Comparison of ENCODE assay signal across 8 cellular contexts in genomic region chr15:82472269-82472982, GRCh38. TPM values are rescaled to one million over a fixed set of nuclear protein-coding genes. Genes with fewer than 3 reads are reported as not detected.
DNase-seq lines count a peak whose midpoint lies in the region; ATAC-seq, FAIRE-seq and TF ChIP-seq lines count a peak whose summit lies in the region.
"Not testable (repeated sequence)": the region's sequence is repeated elsewhere in the genome, so short reads cannot be mapped to it uniquely, and the experiment has no call there.

No MANE protein-coding gene starts in this region.

- 75% methylated on average over 20 of the region's 32 CpGs for WGBS in K562 (ENCODE audit: insufficient coverage, low coverage, missing lambda C conversion rate)

- BruUV-seq in K562 (replicated peaks; lab: Mats Ljungman, UMichigan) = not testable (repeated sequence)

- CTCF ChIA-PET in K562 (lab: Yijun Ruan, JAX; ENCODE audit: low intra/inter-chr PET ratio) = not testable (repeated sequence)

- H3K79me2 ChIP-seq in K562 (ENCODE audit: control insufficient read depth, insufficient read depth, low read length) = not testable (repeated sequence)

- H3K27me3 Mint-ChIP-seq in stimulated activated naive CD8-positive, alpha-beta T cell treated with anti-CD3 and anti-CD28 coated beads, Interleukin-15, amount 100 ng/mL, for 72 hours = not testable (repeated sequence)

- H3K27me3 ChIP-seq in BE2C; K562 (ENCODE audit: control insufficient read depth in 2 of 2, insufficient read depth in 2 of 2, low read length in 2 of 2): not testable (repeated sequence)

- in situ Hi-C loops in GM13976 (cut with MboI; ENCODE audit: low sequenced_read_pairs, unreplicated experiment) = not testable (repeated sequence)
- in situ Hi-C loops in K562 (cut with MboI) = loop anchor here (5.0 to 10.0 kb wide), 2 partner anchors 1730 to 2002 kb away; no protein-coding TSS in a partner anchor

- TF ChIP-seq CTCF in BE2C (IDR thresholded peaks at IDR 0.05; ENCODE audit: low read depth, low read length); GM13976 (IDR thresholded peaks at IDR 0.05; ENCODE audit: borderline replicate concordance, control extremely low read depth, extremely low read depth, insufficient read depth, missing control alignments); NB4 (IDR thresholded peaks at IDR 0.05; ENCODE audit: low read depth, low read length); K562 (IDR thresholded peaks at IDR 0.05 in 2 of 3, conservative IDR thresholded peaks at IDR 0.05 in 1 of 3; ENCODE audit: insufficient read depth in 2 of 3, low read depth in 1 of 3, low read length in 3 of 3); omental fat pad (IDR thresholded peaks at IDR 0.05): not testable (repeated sequence)

- not testable (repeated sequence) for H3K4me1 Mint-ChIP-seq in stimulated activated naive CD8-positive, alpha-beta T cell treated with anti-CD3 and anti-CD28 coated beads, Interleukin-15, amount 100 ng/mL, for 72 hours

- H3K36me3 ChIP-seq in BE2C; K562 (ENCODE audit: control insufficient read depth, insufficient read depth, low read length): not testable (repeated sequence)

- H4K20me1 ChIP-seq in K562 (replicated peaks; ENCODE audit: control insufficient read depth, insufficient read depth, low read length) = not testable (repeated sequence)

- not testable (repeated sequence) for H3K4me3 ChIP-seq in BE2C (ENCODE audit: low read depth, low read length); NB4 (ENCODE audit: low read depth, low read length); K562

- intact Hi-C loops in K562 (cut with micrococcal nuclease); Right ventricle myocardium superior (cut with DNase I); left colon (cut with DNase I, micrococcal nuclease): not testable (repeated sequence)

- POLR2A ChIA-PET in K562 (lab: Yijun Ruan, JAX) = interaction anchor here (0.5 to 0.7 kb wide), 2 partner anchors 67 to 458 kb away, joined by 3 read pairs; no protein-coding TSS in a partner anchor

- H3K9me3 Mint-ChIP-seq in stimulated activated naive CD8-positive, alpha-beta T cell treated with anti-CD3 and anti-CD28 coated beads, Interleukin-15, amount 100 ng/mL, for 72 hours = not testable (repeated sequence)

- not testable (repeated sequence) for FAIRE-seq in K562 (lab: Jason Lieb, UNC)

- not testable (repeated sequence) for H3K27ac Mint-ChIP-seq in stimulated activated naive CD8-positive, alpha-beta T cell treated with anti-CD3 and anti-CD28 coated beads, Interleukin-15, amount 100 ng/mL, for 72 hours

- H3K4me1 ChIP-seq in BE2C = not testable (repeated sequence)
- H3K4me1 ChIP-seq in K562 (replicated peaks in 1 of 2; ENCODE audit: control insufficient read depth in 2 of 2, insufficient read depth in 2 of 2, low read length in 2 of 2) = peaks cover 0 to 14% of the 10 kb centered on the region in 2 experiments; a peak in 2 of 5 replicates

- not testable (repeated sequence) for TF ChIP-seq POLR2A in NB4 (IDR thresholded peaks at IDR 0.05; ENCODE audit: extremely low read depth, insufficient read length)
- peak; percentile 56 for TF ChIP-seq POLR2A in K562 (conservative IDR thresholded peaks at IDR 0.05)

- not testable (repeated sequence) for H3K4me3 Mint-ChIP-seq in stimulated activated naive CD8-positive, alpha-beta T cell treated with anti-CD3 and anti-CD28 coated beads, Interleukin-15, amount 100 ng/mL, for 72 hours

- not testable (repeated sequence) for H3K27ac ChIP-seq in K562 (ENCODE audit: extremely low read depth, low read depth, low read length)

- TF ChIP-seq RAD21 in K562 (CRISPR knock-in tag; conservative IDR thresholded peaks at IDR 0.05 in 1 of 2, IDR thresholded peaks at IDR 0.05 in 1 of 2) = not testable (repeated sequence)

- H3K9me1 ChIP-seq in K562 (ENCODE audit: control insufficient read depth, insufficient read depth, low read length) = not testable (repeated sequence)

- not testable (repeated sequence) for H3K9ac ChIP-seq in K562 (ENCODE audit: insufficient read depth in 1 of 2, low read depth in 2 of 2, low read length in 2 of 2)

- not testable (repeated sequence) for TF ChIP-seq EP300 in K562 (IDR thresholded peaks at IDR 0.05; ENCODE audit: low read length)

- H3K9me3 ChIP-seq in BE2C; K562 (replicated peaks; ENCODE audit: control insufficient read depth, insufficient read depth, low read depth, low read length): not testable (repeated sequence)

- peak; percentile 19 for DNase-seq in BE2C
- peak; percentile 6 for DNase-seq in GM13976 (ENCODE audit: low spot score)
- DNase-seq in NB4 (ENCODE audit: low read depth) = peak; percentile 5
- DNase-seq in K562 (ENCODE audit: extremely low read depth in 1 of 4, low spot score in 3 of 4) = peak; percentile 38 to 58 (median 54)
- peak; percentile 30 for DNase-seq in Right ventricle myocardium superior
- peak in 1 of 2 donors; percentile 20 for DNase-seq in left colon
- DNase-seq in omental fat pad (ENCODE audit: low spot score); stimulated activated naive CD8-positive, alpha-beta T cell treated with anti-CD3 and anti-CD28 coated beads, Interleukin-15, amount 100 ng/mL, for 72 hours: not testable (repeated sequence)

- ATAC-seq in K562 (peak; percentile 86), left colon (peak; percentile 46), omental fat pad (ENCODE audit: low FRiP score) (peak; percentile 57)
- ATAC-seq in Right ventricle myocardium superior (ENCODE audit: poor library complexity) = not testable (repeated sequence)
- peak; percentile 55 for ATAC-seq in stimulated activated naive CD8-positive, alpha-beta T cell treated with anti-CD3 and anti-CD28 coated beads, Interleukin-15, amount 100 ng/mL, for 72 hours

- not testable (repeated sequence) for H2AFZ ChIP-seq in K562 (ENCODE audit: low read depth, low read length)

- not testable (repeated sequence) for H3K4me2 ChIP-seq in K562 (ENCODE audit: insufficient read depth, low read length)

TF ChIP-seq in K562, 482 proteins besides CTCF, POLR2A, EP300 and RAD21:
- TF ChIP-seq RBFOX2 (IDR thresholded peaks at IDR 0.05; ENCODE audit: low read depth, low read length) (0 out of 2 replicates have a peak, but pooled peaks have one; percentile 40), PCBP1 (IDR thresholded peaks at IDR 0.05; ENCODE audit: low read depth, low read length, poor library complexity, severe bottlenecking) (peak; percentile 65), ZNF740 (tag; IDR thresholded peaks at IDR 0.05) (peak in 1 of 2 experiments; percentile 79; a peak in 2 of 4 replicates), POLR2G (IDR thresholded peaks at IDR 0.05; ENCODE audit: low read depth, low read length) (peak; percentile 76), SUPT5H (IDR thresholded peaks at IDR 0.05) (0 out of 2 replicates have a peak, but pooled peaks have one; percentile 50), RBM22 (IDR thresholded peaks at IDR 0.05; ENCODE audit: low read depth, low read length, poor library complexity, severe bottlenecking) (peak; percentile 94)
- not testable (repeated sequence) for TF ChIP-seq ZNF740 (CRISPR knock-in tag; IDR thresholded peaks at IDR 0.05)

RNA-seq across cellular contexts. Expression of gene GOLGA6L9, which starts 42.8 kb away (rescaled TPM):
- polyA plus RNA-seq in BE2C (2012; ENCODE audit: insufficient read depth, insufficient read length, low read depth) = 10.2 TPM
- 8.5 and 32.2 TPM in 2 replicates for total RNA-seq in K562 (2011; cell fraction: chromatin; rRNA removed; ENCODE audit: low replicate concordance)
- 4.3 and 5.4 TPM in 2 replicates for total RNA-seq in K562 (2011; cell fraction: nucleolus; rRNA removed)
- 17.6 and 27.0 TPM in 2 replicates for total RNA-seq in K562 (2011; cell fraction: nucleoplasm; rRNA removed)
- total RNA-seq in K562 (2014; rRNA removed) (6.4 and 7.0 TPM in 2 replicates), K562 (2014; rRNA removed; fragmentation: Illumina TruSeq; extraction: Trizol) (4.0 and 4.4 TPM in 2 replicates), K562 (2015; rRNA removed; fragmentation: Illumina TruSeq; extraction: Trizol) (4.9 and 5.8 TPM in 2 replicates), K562 (2021) (2.6 and 3.2 TPM in 2 replicates), Right ventricle myocardium superior (1.0 TPM), left colon (1 to 10 TPM; 2.8 to 3.8 TPM), omental fat pad (1 to 10 TPM; 1.6 to 2.5 (median 2.1) TPM)
- polyA plus RNA-seq in K562 (2011; rRNA removed) (5.7 and 6.8 TPM in 2 replicates), K562 (2014; fragmentation: Illumina TruSeq; extraction: Trizol) (6.7 and 7.0 TPM in 2 replicates), K562 (2014; fragmentation: Nextera tagmentation; extraction: Ambion mirVana) (1 to 10 TPM; 1.1 to 1.2 TPM), K562 (2014; rRNA removed) (7.9 and 11.4 TPM in 2 replicates)
- 0.72 and 1.5 TPM in 2 replicates for polyA plus RNA-seq in K562 (2011; cell fraction: cytosol; rRNA removed)
- polyA plus RNA-seq in K562 (2011; cell fraction: nucleus; rRNA removed) = 13.4 and 13.7 TPM in 2 replicates
- polyA plus RNA-seq in K562 (2012) = 4.4 and 8.5 TPM in 2 replicates
- polyA minus RNA-seq in K562 (2011; rRNA and poly(A)+ RNA removed) = 4.3 and 4.4 TPM in 2 replicates
- 0.18 and 0.29 TPM in 2 replicates for polyA minus RNA-seq in K562 (2011; cell fraction: cytosol; rRNA and poly(A)+ RNA removed)
- polyA minus RNA-seq in K562 (2011; cell fraction: nucleus; rRNA and poly(A)+ RNA removed) = 4.0 and 5.3 TPM in 2 replicates
